8 cellular contexts compared by ENCODE assay signal in the genomic region with DNA sequence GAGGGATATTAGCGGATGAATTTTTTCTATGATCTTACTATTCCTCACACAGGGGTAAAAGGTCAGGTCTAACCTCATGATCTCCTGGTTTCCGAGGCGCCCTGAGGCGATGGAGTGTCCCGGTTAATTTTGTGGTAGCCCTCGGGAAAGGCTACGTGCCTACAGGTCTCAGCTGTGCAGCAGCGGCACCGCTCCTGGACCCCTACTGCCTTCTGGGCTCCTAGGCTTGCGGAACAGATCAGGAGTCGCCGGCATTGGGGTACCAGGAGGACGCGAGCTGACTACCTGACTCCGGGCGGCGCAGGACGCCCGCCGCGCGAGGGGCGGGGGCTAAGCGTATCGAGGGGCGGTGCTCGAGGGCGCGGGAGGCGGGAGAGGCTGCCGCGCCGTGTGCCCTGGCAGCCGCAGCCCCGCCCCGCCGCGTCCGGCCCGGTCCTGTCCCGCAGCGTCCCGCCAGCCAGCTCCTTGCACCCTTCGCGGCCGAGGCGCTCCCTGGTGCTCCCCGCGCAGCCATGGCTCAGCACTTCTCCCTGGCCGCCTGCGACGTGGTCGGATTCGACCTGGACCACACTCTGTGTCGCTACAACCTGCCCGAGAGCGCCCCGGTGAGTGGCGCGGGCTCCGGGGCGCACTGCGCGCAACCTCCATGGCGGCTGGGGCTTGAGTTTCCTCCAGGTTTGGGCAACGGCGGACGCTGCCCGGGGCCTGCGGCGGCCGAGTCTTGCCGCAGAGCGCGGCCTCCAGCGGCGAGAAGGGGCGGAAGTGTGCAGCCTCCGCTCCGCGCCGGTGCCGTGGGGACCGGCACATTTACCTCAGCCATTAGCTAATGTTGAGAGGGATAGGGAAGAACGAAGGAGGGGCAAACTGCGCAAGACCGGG. TPM values are rescaled to one million over a fixed set of nuclear protein-coding genes. Genes with fewer than 3 reads are reported as not detected.
DNase-seq lines count a peak whose midpoint lies in the region; ATAC-seq and TF ChIP-seq lines count a peak whose summit lies in the region.

A gene (plus strand): TSS at position 435 of the 879 bp plus-strand sequence. CDS start 78 bp downstream, at position 513.

- DNase-seq in Caco-2: peak; percentile 87 to 90
- DNase-seq in HPDE6-E6E7 (ENCODE audit: extremely low spot score): peak; percentile 77
- peak; percentile 73 for DNase-seq in NOMO-1 treated with dmso at 0.1 percent for 144 hours (lab: John Stamatoyannopoulos, UW; ENCODE audit: unreplicated experiment)
- peak; percentile 48 for DNase-seq in activated CD8-positive, alpha-beta memory T cell treated with anti-CD3 and anti-CD28 coated beads, Interleukin-2, amount 50 U/mL, for 1 hour (ENCODE audit: extremely low read depth)
- peak; percentile 80 for DNase-seq in endothelial cell (ENCODE audit: low spot score)
- DNase-seq in middle frontal gyrus (ENCODE audit: extremely low spot score, low spot score): peak; percentile 70
- DNase-seq in stimulated activated CD8-positive, alpha-beta memory T cell treated with anti-CD3 and anti-CD28 coated beads, Interleukin-4, amount 100 ng/mL, for 1 hour (ENCODE audit: low read depth in 2 of 2, low spot score in 1 of 2): peak; percentile 42 to 64

- peak within 1 kb of the TSS; percentile 94 for H3K4me3 Mint-ChIP-seq in Caco-2 (ENCODE audit: unreplicated experiment)
- H3K4me3 Mint-ChIP-seq in endothelial cell (ENCODE audit: unreplicated experiment): peak within 1 kb of the TSS; percentile 95

- H3K27ac Mint-ChIP-seq in Caco-2 (ENCODE audit: unreplicated experiment): peak within 1 kb of the TSS; percentile 87
- peak within 1 kb of the TSS; percentile 79 for H3K27ac Mint-ChIP-seq in endothelial cell (ENCODE audit: unreplicated experiment)

- no peaks in the 10 kb centered on the region for H3K9me3 Mint-ChIP-seq in Caco-2 (ENCODE audit: unreplicated experiment)
- peaks cover 4% of the 10 kb centered on the region for H3K9me3 Mint-ChIP-seq in endothelial cell (ENCODE audit: unreplicated experiment)

- no peaks in the 10 kb centered on the region for H3K36me3 ChIP-seq in Caco-2 (ENCODE audit: control insufficient read depth, insufficient read depth, low read length)

- 0 out of 2 replicates have a peak, but pooled peaks cover 7% of the 10 kb centered on the region for H3K9me3 ChIP-seq in Caco-2

- CTCF ChIA-PET in Caco-2 (lab: Charles Lee): interaction anchor here (0.5 to 1.7 kb wide), 5 partner anchors 12 to 90 kb away, joined by 3 to 14 read pairs (median 6); a partner anchor contains a TSS

- peak within 1 kb of the TSS; percentile 73 for H3K4me3 ChIP-seq in Caco-2 (ENCODE audit: low read depth, low read length)

- H3K36me3 Mint-ChIP-seq in Caco-2 (ENCODE audit: insufficient read depth, unreplicated experiment) (peaks cover 6% of the 10 kb centered on the region), endothelial cell (ENCODE audit: low read depth, unreplicated experiment) (no peaks in the 10 kb centered on the region)

- peak; percentile 90 for ATAC-seq in GM19467 (IDR thresholded peaks at IDR 0.05; ENCODE audit: unreplicated experiment)

- intact Hi-C loops in Caco-2 (cut with micrococcal nuclease; ENCODE audit: unreplicated experiment): loop anchor here (1.0 to 2.0 kb wide), 2 partner anchors 28 to 40 kb away; a partner anchor contains a TSS

- peaks cover 19% of the 10 kb centered on the region for H3K4me1 Mint-ChIP-seq in Caco-2 (ENCODE audit: low read depth, unreplicated experiment)
- peaks cover 24% of the 10 kb centered on the region for H3K4me1 Mint-ChIP-seq in endothelial cell (ENCODE audit: unreplicated experiment)

- no peaks in the 10 kb centered on the region for H3K27me3 Mint-ChIP-seq in Caco-2 (ENCODE audit: insufficient read depth, unreplicated experiment)
- peaks cover 2% of the 10 kb centered on the region for H3K27me3 Mint-ChIP-seq in endothelial cell (ENCODE audit: unreplicated experiment)

- no peaks in the 10 kb centered on the region for H3K27me3 ChIP-seq in Caco-2 (replicated peaks; ENCODE audit: control insufficient read depth, insufficient read depth, low read length)

- POLR2A ChIA-PET in Caco-2 (lab: Charles Lee): interaction anchor here (0.7 to 1.9 kb wide), 7 partner anchors 14 to 88 kb away, joined by 3 to 19 read pairs (median 4); a partner anchor contains a TSS

- TF ChIP-seq CTCF in Caco-2 (IDR thresholded peaks at IDR 0.05; ENCODE audit: insufficient read depth in 1 of 2, low read depth in 1 of 2, low read length in 1 of 2, severe bottlenecking in 1 of 2, unreplicated experiment in 1 of 2) (peak; percentile 16 to 29), endothelial cell (IDR thresholded peaks at IDR 0.05; ENCODE audit: unreplicated experiment) (no peak)

- H3K4me1 ChIP-seq in Caco-2: peaks cover 7% of the 10 kb centered on the region; the same call in 1 of the 2 replicates

- BruUV-seq in Caco-2 (replicated peaks; lab: Mats Ljungman, UMichigan): no TSS peak

RNA-seq across cellular contexts. Expression of the gene that starts here (rescaled TPM):
- total RNA-seq in Caco-2 (2022) (54.3 and 55.0 TPM in 2 replicates), endothelial cell (ENCODE audit: unreplicated experiment) (33.9 TPM)

Comparison
In these comparisons a context has a peak if more than half of its experiments do, and no peak if none do; other contexts are left out.
1. Peak in every context shown above with its lines: DNase-seq, ATAC-seq and H3K4me3 ChIP-seq.